ENCODE assay signal across 8 cellular contexts in the genomic region with DNA sequence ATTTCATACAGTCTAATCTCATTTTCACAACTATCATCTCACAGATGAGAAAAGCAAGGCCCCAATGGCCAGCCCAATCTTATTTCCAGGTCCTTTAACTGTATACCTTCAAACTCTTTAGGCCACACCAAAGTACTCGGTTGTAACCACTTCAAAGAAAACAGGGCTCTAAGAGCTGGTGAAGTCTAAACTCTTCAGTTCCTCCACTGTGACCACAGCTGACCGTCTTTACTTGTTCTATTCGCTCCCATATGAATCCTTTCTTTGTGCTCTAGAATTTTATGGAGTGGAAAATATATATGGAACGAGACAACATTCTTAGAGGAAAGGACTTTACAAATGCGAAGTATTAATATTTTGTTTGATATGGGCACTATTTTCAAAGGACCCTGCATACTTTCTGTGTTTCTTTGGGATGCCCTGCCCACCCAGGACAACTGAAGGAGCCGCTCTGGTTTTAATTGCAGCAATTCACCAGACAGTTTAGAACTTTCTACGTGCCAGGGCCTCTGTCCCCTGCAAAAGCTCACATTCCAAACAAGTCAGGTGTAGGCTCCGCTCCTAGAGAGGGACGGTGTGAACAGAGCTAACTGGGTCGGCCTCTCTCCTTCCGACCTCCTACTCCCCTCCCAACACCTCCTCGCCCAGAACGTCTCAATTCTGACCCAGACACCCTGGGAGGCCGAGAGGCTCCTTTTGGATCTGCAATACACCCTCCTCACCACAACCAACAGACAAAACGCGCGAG. TPM values are rescaled to one million over a fixed set of nuclear protein-coding genes. Genes with fewer than 3 reads are reported as not detected.
DNase-seq lines count a peak whose midpoint lies in the region; ATAC-seq and TF ChIP-seq lines count a peak whose summit lies in the region.

No MANE protein-coding gene starts in this region.

- TF ChIP-seq CTCF in CD8-positive, alpha-beta T cell (IDR thresholded peaks at IDR 0.05), result no peak
- no peak for TF ChIP-seq CTCF in hepatocyte (IDR thresholded peaks at IDR 0.05; ENCODE audit: poor library complexity)
- peak in 4 of 11 experiments; percentile 15 to 37 (median 35) for TF ChIP-seq CTCF in spleen (IDR thresholded peaks at IDR 0.05 in 8 of 11, conservative IDR thresholded peaks at IDR 0.05 in 3 of 11)

- no peaks in the 10 kb centered on the region for H4K20me1 ChIP-seq in hepatocyte (ENCODE audit: insufficient read depth, poor library complexity, severe bottlenecking)

- H3K36me3 Mint-ChIP-seq in CD8-positive, alpha-beta T cell, result peaks cover 3% of the 10 kb centered on the region
- peaks cover 6% of the 10 kb centered on the region for H3K36me3 Mint-ChIP-seq in activated T-helper 17 cell treated with anti-CD3 and anti-CD28 coated beads, Interleukin-2, amount 50 U/mL, for 72 hours (ENCODE audit: low read depth)

- CTCF ChIA-PET in CD8-positive, alpha-beta T cell (lab: Charles Lee), result interaction anchor here (1.3 to 10.0 kb wide), 6 partner anchors 13 to 71 kb away, joined by 4 to 78 read pairs (median 8); a partner anchor contains a TSS

- peak overlapping the region; percentile 100 for H3K4me2 ChIP-seq in hepatocyte

- peaks cover 32% of the 10 kb centered on the region for H3K4me1 ChIP-seq in CD8-positive, alpha-beta T cell (ENCODE audit: insufficient read depth, low read length)
- peaks cover 55% of the 10 kb centered on the region for H3K4me1 ChIP-seq in hepatocyte (ENCODE audit: insufficient read depth)
- H3K4me1 ChIP-seq in spleen, result peaks cover 36 to 87% (median 73%) of the 10 kb centered on the region in 6 donors

- H3K9me3 Mint-ChIP-seq in CD8-positive, alpha-beta T cell, result no peaks in the 10 kb centered on the region
- H3K9me3 Mint-ChIP-seq in activated T-helper 17 cell treated with anti-CD3 and anti-CD28 coated beads, Interleukin-2, amount 50 U/mL, for 72 hours, result no peaks in the 10 kb centered on the region

- H3K27ac ChIP-seq in CD8-positive, alpha-beta T cell (ENCODE audit: low read depth, low read length), result peak overlapping the region; percentile 39
- peak overlapping the region; percentile 93 for H3K27ac ChIP-seq in hepatocyte
- peak overlapping the region; percentile 77 to 93 (median 88) for H3K27ac ChIP-seq in spleen

- H3K4me3 ChIP-seq in CD8-positive, alpha-beta T cell (ENCODE audit: low read depth, low read length), result peak overlapping the region; percentile 55
- H3K4me3 ChIP-seq in hepatocyte, result peak overlapping the region; percentile 77
- peak overlapping the region; percentile 57 to 74 (median 68) for H3K4me3 ChIP-seq in spleen

- TF ChIP-seq POLR2A in spleen (IDR thresholded peaks at IDR 0.05), result no peak

- no peaks in the 10 kb centered on the region for H3K27me3 Mint-ChIP-seq in CD8-positive, alpha-beta T cell (ENCODE audit: low read depth)
- peaks cover 5% of the 10 kb centered on the region for H3K27me3 Mint-ChIP-seq in activated T-helper 17 cell treated with anti-CD3 and anti-CD28 coated beads, Interleukin-2, amount 50 U/mL, for 72 hours

- H3K27ac Mint-ChIP-seq in CD8-positive, alpha-beta T cell, result peak overlapping the region; percentile 81
- peak overlapping the region; percentile 80 for H3K27ac Mint-ChIP-seq in activated T-helper 17 cell treated with anti-CD3 and anti-CD28 coated beads, Interleukin-2, amount 50 U/mL, for 72 hours

- intact Hi-C loops in CD8-positive, alpha-beta T cell (cut with DNase I, micrococcal nuclease), result loop anchor here (2.0 to 10.0 kb wide), 7 partner anchors 37 to 1227 kb away; a partner anchor contains a TSS
- intact Hi-C loops in spleen (cut with DNase I; ENCODE audit: low total_unique reads), result no loop called here

- no peaks in the 10 kb centered on the region for H3K36me3 ChIP-seq in CD8-positive, alpha-beta T cell (ENCODE audit: insufficient read depth, low read length)
- no peaks in the 10 kb centered on the region for H3K36me3 ChIP-seq in hepatocyte (replicated peaks; ENCODE audit: insufficient read depth, low read depth)
- H3K36me3 ChIP-seq in spleen, result no peaks in the 10 kb centered on the region

- H2AFZ ChIP-seq in hepatocyte, result peak overlapping the region; percentile 89

- WGBS in hepatocyte (ENCODE audit: low lambda C conversion rate, missing lambda C conversion rate), result 24% methylated on average over 17 of the region's 17 CpGs
- WGBS in spleen, 5 donors, result 28 to 42% (median 37%) methylated on average over 17 of the region's 17 CpGs

- H3K9me3 ChIP-seq in CD8-positive, alpha-beta T cell (ENCODE audit: low read length), result no peaks in the 10 kb centered on the region
- H3K9me3 ChIP-seq in hepatocyte (ENCODE audit: low read depth) (no peaks in the 10 kb centered on the region), spleen (no peaks in the 10 kb centered on the region)

- no peaks in the 10 kb centered on the region for H3K9me2 ChIP-seq in hepatocyte (replicated peaks; ENCODE audit: insufficient read depth)

- H3K4me3 Mint-ChIP-seq in CD8-positive, alpha-beta T cell, result peak overlapping the region; percentile 83
- H3K4me3 Mint-ChIP-seq in activated T-helper 17 cell treated with anti-CD3 and anti-CD28 coated beads, Interleukin-2, amount 50 U/mL, for 72 hours, result peak overlapping the region; percentile 77

- peaks cover 4% of the 10 kb centered on the region for H3K79me2 ChIP-seq in hepatocyte

- H3K27me3 ChIP-seq in CD8-positive, alpha-beta T cell (ENCODE audit: insufficient read depth, low read length), result no peaks in the 10 kb centered on the region
- H3K27me3 ChIP-seq in hepatocyte (no peaks in the 10 kb centered on the region), spleen (replicated peaks in 1 of 7) (no peaks in the 10 kb centered on the region)

- POLR2A ChIA-PET in CD8-positive, alpha-beta T cell (lab: Charles Lee), result interaction anchor here (1.4 to 9.2 kb wide), 6 partner anchors 10 to 54 kb away, joined by 4 to 143 read pairs (median 8); a partner anchor contains a TSS

- ATAC-seq in CD8-positive, alpha-beta T cell, result no peak
- ATAC-seq in HG02884 (IDR thresholded peaks at IDR 0.05; ENCODE audit: unreplicated experiment), result peak; percentile 9
- peak; percentile 8 for ATAC-seq in activated T-helper 17 cell treated with anti-CD3 and anti-CD28 coated beads, Interleukin-2, amount 50 U/mL, for 72 hours (replicated peaks)

- H3K4me1 Mint-ChIP-seq in CD8-positive, alpha-beta T cell (ENCODE audit: low read depth), result peaks cover 51% of the 10 kb centered on the region
- H3K4me1 Mint-ChIP-seq in activated T-helper 17 cell treated with anti-CD3 and anti-CD28 coated beads, Interleukin-2, amount 50 U/mL, for 72 hours, result peaks cover 42% of the 10 kb centered on the region

- peak in 1 of 7 experiments; percentile 63 for DNase-seq in CD8-positive, alpha-beta T cell
- DNase-seq in hepatocyte (ENCODE audit: low spot score) (no peak), spleen (no peak), NK-92 (lab: John Stamatoyannopoulos, UW; ENCODE audit: unreplicated experiment) (no peak), OCI-M1 (lab: John Stamatoyannopoulos, UW) (no peak)
- no peak for DNase-seq in stimulated activated CD4-positive, alpha-beta T cell treated with anti-CD3 and anti-CD28 coated beads, Interleukin-2, amount 100 ng/mL, for 24 hours

RNA-seq across cellular contexts. Expression of a gene that starts 15.7 kb away (rescaled TPM):
- total RNA-seq in CD8-positive, alpha-beta T cell, result 10 to 100 TPM; 74.7 to 76.6 TPM
- total RNA-seq in activated T-helper 17 cell treated with anti-CD3 and anti-CD28 coated beads, Interleukin-2, amount 50 U/mL, for 72 hours, result 10 to 100 TPM; 40.9 to 60.4 TPM
- 13.0 and 16.6 TPM in 2 replicates for total RNA-seq in hepatocyte
- polyA plus RNA-seq in hepatocyte, result 18.2 and 23.1 TPM in 2 replicates
- 10 to 100 TPM; 33.4 to 62.3 (median 40.8) TPM for total RNA-seq in spleen
- polyA plus RNA-seq in spleen, result 10 to 100 TPM; 21.3 to 33.9 (median 32.7) TPM

Comparison
In these comparisons a context has a peak if more than half of its experiments do, and no peak if none do; other contexts are left out.
1. H3K27ac ChIP-seq: peak in every context shown above with its lines; median percentile 93 in hepatocyte; 88 in spleen; 39 in CD8-positive, alpha-beta T cell.